ENCODE assay signal across 8 cellular contexts in the genomic region with DNA sequence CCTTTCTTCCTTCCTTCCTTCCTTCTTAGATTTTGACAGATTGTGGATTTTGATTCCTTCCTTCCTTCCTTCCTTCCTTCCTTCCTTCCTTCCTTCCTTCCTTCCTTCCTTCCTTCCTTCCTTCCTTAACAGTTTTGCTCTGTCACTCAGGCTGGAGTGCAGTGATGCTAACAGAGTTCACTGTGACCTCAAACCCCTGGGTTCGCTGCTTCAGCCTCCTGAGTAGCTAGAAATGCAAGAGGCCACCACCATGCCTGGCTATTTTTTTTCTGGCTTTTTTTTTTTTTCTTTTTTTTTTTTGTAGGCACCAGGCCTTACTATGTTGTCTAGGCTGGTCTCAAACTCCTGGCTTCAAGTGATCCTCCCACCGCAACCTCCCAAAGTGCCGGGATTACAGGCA. TPM values are rescaled to one million over a fixed set of nuclear protein-coding genes. Genes with fewer than 3 reads are reported as not detected.
DNase-seq lines count a peak whose midpoint lies in the region; ATAC-seq and TF ChIP-seq lines count a peak whose summit lies in the region.
"Not testable (repeated sequence)": the region's sequence is repeated elsewhere in the genome, so short reads cannot be mapped to it uniquely, and the experiment has no call there.
"Had no signal": no experiment of that assay in that cellular context is flagged by ENCODE, and none has a peak within 500 bp of the region (broad histone marks: within the 10 kb centered on the region; RNA-seq: fewer than 3 reads in every experiment).

No MANE protein-coding gene starts in this region.

- TF ChIP-seq POLR2A in sigmoid colon (IDR thresholded peaks at IDR 0.05): not testable (repeated sequence)

- H3K9ac ChIP-seq in SK-N-MC (ENCODE audit: insufficient read length): not testable (repeated sequence)

- ATAC-seq in activated T-helper 17 cell treated with anti-CD3 and anti-CD28 coated beads, Interleukin-2, amount 50 U/mL, for 72 hours (replicated peaks); activated naive CD8-positive, alpha-beta T cell treated with anti-CD3 and anti-CD28 coated beads, Interleukin-2, amount 10 ng/mL, durations not matched to agents 7 days and 5 days (ENCODE audit: low read depth): not testable (repeated sequence)

- H3K9me2 ChIP-seq in hepatocyte (replicated peaks; ENCODE audit: insufficient read depth): not testable (repeated sequence)

- not testable (repeated sequence) for H4K20me1 ChIP-seq in hepatocyte (ENCODE audit: insufficient read depth, poor library complexity, severe bottlenecking)

- DNase-seq in DMS53 (lab: John Stamatoyannopoulos, UW) (peak; percentile 29), SK-N-MC (ENCODE audit: low read depth, low spot score) (peak; percentile 91)
- DNase-seq in activated CD4-positive, alpha-beta T cell treated with anti-CD3 and anti-CD28 coated beads, Interleukin-2, amount 10 ng/mL, durations not matched to agents 24 days and 14 days; activated naive CD8-positive, alpha-beta T cell treated with anti-CD3 and anti-CD28 coated beads, Interleukin-2, amount 10 ng/mL, durations not matched to agents 7 days and 5 days; hepatocyte (ENCODE audit: low spot score); sigmoid colon: not testable (repeated sequence)

- not testable (repeated sequence) for H3K27me3 ChIP-seq in hepatocyte, sigmoid colon

- POLR2A ChIA-PET in activated naive CD8-positive, alpha-beta T cell treated with anti-CD3 and anti-CD28 coated beads, Interleukin-2, amount 10 ng/mL, durations not matched to agents 7 days and 5 days (lab: Charles Lee): not testable (repeated sequence)

- TF ChIP-seq CTCF in hepatocyte (IDR thresholded peaks at IDR 0.05; ENCODE audit: poor library complexity); sigmoid colon (IDR thresholded peaks at IDR 0.05): not testable (repeated sequence)

- not testable (repeated sequence) for TF ChIP-seq EP300 in sigmoid colon (IDR thresholded peaks at IDR 0.05)

- H3K27ac Mint-ChIP-seq in activated CD4-positive, alpha-beta T cell treated with anti-CD3 and anti-CD28 coated beads, Interleukin-2, amount 10 ng/mL, durations not matched to agents 24 days and 14 days: peak overlapping the region; percentile 88
- peak overlapping the region; percentile 93 for H3K27ac Mint-ChIP-seq in activated T-helper 17 cell treated with anti-CD3 and anti-CD28 coated beads, Interleukin-2, amount 50 U/mL, for 72 hours
- peak overlapping the region; percentile 49 for H3K27ac Mint-ChIP-seq in activated naive CD8-positive, alpha-beta T cell treated with anti-CD3 and anti-CD28 coated beads, Interleukin-2, amount 10 ng/mL, durations not matched to agents 7 days and 5 days

- not testable (repeated sequence) for H3K79me2 ChIP-seq in hepatocyte

- peak overlapping the region; percentile 86 for H3K27ac ChIP-seq in SK-N-MC
- H3K27ac ChIP-seq in hepatocyte: peak overlapping the region; percentile 50
- H3K27ac ChIP-seq in sigmoid colon: peak overlapping the region in 3 of 4 donors; percentile 5 to 45 (median 25)

- H3K36me3 Mint-ChIP-seq in activated CD4-positive, alpha-beta T cell treated with anti-CD3 and anti-CD28 coated beads, Interleukin-2, amount 10 ng/mL, durations not matched to agents 24 days and 14 days (ENCODE audit: low read depth): peaks cover 10% of the 10 kb centered on the region
- H3K36me3 Mint-ChIP-seq in activated T-helper 17 cell treated with anti-CD3 and anti-CD28 coated beads, Interleukin-2, amount 50 U/mL, for 72 hours (ENCODE audit: low read depth); activated naive CD8-positive, alpha-beta T cell treated with anti-CD3 and anti-CD28 coated beads, Interleukin-2, amount 10 ng/mL, durations not matched to agents 7 days and 5 days: not testable (repeated sequence)

- not testable (repeated sequence) for H3K36me3 ChIP-seq in SK-N-MC (ENCODE audit: insufficient read depth, low read length); hepatocyte (replicated peaks; ENCODE audit: insufficient read depth, low read depth); sigmoid colon

- H3K27me3 Mint-ChIP-seq in activated CD4-positive, alpha-beta T cell treated with anti-CD3 and anti-CD28 coated beads, Interleukin-2, amount 10 ng/mL, durations not matched to agents 24 days and 14 days; activated T-helper 17 cell treated with anti-CD3 and anti-CD28 coated beads, Interleukin-2, amount 50 U/mL, for 72 hours; activated naive CD8-positive, alpha-beta T cell treated with anti-CD3 and anti-CD28 coated beads, Interleukin-2, amount 10 ng/mL, durations not matched to agents 7 days and 5 days: not testable (repeated sequence)

- not testable (repeated sequence) for H3K4me1 ChIP-seq in hepatocyte (ENCODE audit: insufficient read depth); sigmoid colon

- H3K4me3 Mint-ChIP-seq in activated CD4-positive, alpha-beta T cell treated with anti-CD3 and anti-CD28 coated beads, Interleukin-2, amount 10 ng/mL, durations not matched to agents 24 days and 14 days; activated naive CD8-positive, alpha-beta T cell treated with anti-CD3 and anti-CD28 coated beads, Interleukin-2, amount 10 ng/mL, durations not matched to agents 7 days and 5 days: not testable (repeated sequence)
- peak overlapping the region; percentile 55 for H3K4me3 Mint-ChIP-seq in activated T-helper 17 cell treated with anti-CD3 and anti-CD28 coated beads, Interleukin-2, amount 50 U/mL, for 72 hours

- intact Hi-C loops in activated CD4-positive, alpha-beta T cell treated with anti-CD3 and anti-CD28 coated beads, Interleukin-2, amount 10 ng/mL, durations not matched to agents 24 days and 14 days (cut with micrococcal nuclease): loop anchor here (1.0 kb wide), 3 partner anchors 27 to 56 kb away; no protein-coding TSS in a partner anchor
- intact Hi-C loops in sigmoid colon (cut with DNase I): not testable (repeated sequence)

- peaks cover 45% of the 10 kb centered on the region for H3K4me1 Mint-ChIP-seq in activated CD4-positive, alpha-beta T cell treated with anti-CD3 and anti-CD28 coated beads, Interleukin-2, amount 10 ng/mL, durations not matched to agents 24 days and 14 days
- H3K4me1 Mint-ChIP-seq in activated T-helper 17 cell treated with anti-CD3 and anti-CD28 coated beads, Interleukin-2, amount 50 U/mL, for 72 hours: peaks cover 29% of the 10 kb centered on the region
- not testable (repeated sequence) for H3K4me1 Mint-ChIP-seq in activated naive CD8-positive, alpha-beta T cell treated with anti-CD3 and anti-CD28 coated beads, Interleukin-2, amount 10 ng/mL, durations not matched to agents 7 days and 5 days

- not testable (repeated sequence) for H3K9me3 ChIP-seq in SK-N-MC (ENCODE audit: low read depth, low read length); hepatocyte (ENCODE audit: low read depth); sigmoid colon

- 96% methylated on average over 3 of the region's 3 CpGs for WGBS in hepatocyte (ENCODE audit: low lambda C conversion rate, missing lambda C conversion rate)
- 95 to 97% methylated on average over 3 of the region's 3 CpGs for WGBS in sigmoid colon, 2 donors

- not testable (repeated sequence) for H3K4me3 ChIP-seq in SK-N-MC, hepatocyte, sigmoid colon

- not testable (repeated sequence) for H3K4me2 ChIP-seq in hepatocyte

- peaks cover 25% of the 10 kb centered on the region for H3K9me3 Mint-ChIP-seq in activated CD4-positive, alpha-beta T cell treated with anti-CD3 and anti-CD28 coated beads, Interleukin-2, amount 10 ng/mL, durations not matched to agents 24 days and 14 days
- H3K9me3 Mint-ChIP-seq in activated T-helper 17 cell treated with anti-CD3 and anti-CD28 coated beads, Interleukin-2, amount 50 U/mL, for 72 hours: not testable (repeated sequence)
- peaks cover 18% of the 10 kb centered on the region for H3K9me3 Mint-ChIP-seq in activated naive CD8-positive, alpha-beta T cell treated with anti-CD3 and anti-CD28 coated beads, Interleukin-2, amount 10 ng/mL, durations not matched to agents 7 days and 5 days

- H2AFZ ChIP-seq in hepatocyte: not testable (repeated sequence)

RNA-seq across cellular contexts. Expression of gene MDFIC, which starts 32.8 kb away (rescaled TPM):
- total RNA-seq in activated CD4-positive, alpha-beta T cell treated with anti-CD3 and anti-CD28 coated beads, Interleukin-2, amount 10 ng/mL, durations not matched to agents 24 days and 14 days: 172 and 175 TPM in 2 replicates
- total RNA-seq in activated T-helper 17 cell treated with anti-CD3 and anti-CD28 coated beads, Interleukin-2, amount 50 U/mL, for 72 hours: 10 to 100 TPM; 64.1 to 97.3 TPM
- total RNA-seq in activated naive CD8-positive, alpha-beta T cell treated with anti-CD3 and anti-CD28 coated beads, Interleukin-2, amount 10 ng/mL, durations not matched to agents 7 days and 5 days: 10 to 100 TPM; 50.8 to 57.0 TPM
- 14.5 and 18.5 TPM in 2 replicates for total RNA-seq in hepatocyte
- polyA plus RNA-seq in hepatocyte: 7.6 and 10.6 TPM in 2 replicates
- total RNA-seq in sigmoid colon: 10 to 100 TPM; 33.0 to 58.1 (median 51.1) TPM
- polyA plus RNA-seq in sigmoid colon: 1 to 10 TPM; 4.4 to 8.3 (median 6.6) TPM
- total RNA-seq: HepG2 had no signal

Comparison
In these comparisons a context has a peak if more than half of its experiments do, and no peak if none do; other contexts are left out.
1. H3K27ac ChIP-seq: peak in every context shown above with its lines; median percentile 86 in SK-N-MC; 50 in hepatocyte; 25 in sigmoid colon.